ENCODE assay signal across 8 cellular contexts in the genomic region with DNA sequence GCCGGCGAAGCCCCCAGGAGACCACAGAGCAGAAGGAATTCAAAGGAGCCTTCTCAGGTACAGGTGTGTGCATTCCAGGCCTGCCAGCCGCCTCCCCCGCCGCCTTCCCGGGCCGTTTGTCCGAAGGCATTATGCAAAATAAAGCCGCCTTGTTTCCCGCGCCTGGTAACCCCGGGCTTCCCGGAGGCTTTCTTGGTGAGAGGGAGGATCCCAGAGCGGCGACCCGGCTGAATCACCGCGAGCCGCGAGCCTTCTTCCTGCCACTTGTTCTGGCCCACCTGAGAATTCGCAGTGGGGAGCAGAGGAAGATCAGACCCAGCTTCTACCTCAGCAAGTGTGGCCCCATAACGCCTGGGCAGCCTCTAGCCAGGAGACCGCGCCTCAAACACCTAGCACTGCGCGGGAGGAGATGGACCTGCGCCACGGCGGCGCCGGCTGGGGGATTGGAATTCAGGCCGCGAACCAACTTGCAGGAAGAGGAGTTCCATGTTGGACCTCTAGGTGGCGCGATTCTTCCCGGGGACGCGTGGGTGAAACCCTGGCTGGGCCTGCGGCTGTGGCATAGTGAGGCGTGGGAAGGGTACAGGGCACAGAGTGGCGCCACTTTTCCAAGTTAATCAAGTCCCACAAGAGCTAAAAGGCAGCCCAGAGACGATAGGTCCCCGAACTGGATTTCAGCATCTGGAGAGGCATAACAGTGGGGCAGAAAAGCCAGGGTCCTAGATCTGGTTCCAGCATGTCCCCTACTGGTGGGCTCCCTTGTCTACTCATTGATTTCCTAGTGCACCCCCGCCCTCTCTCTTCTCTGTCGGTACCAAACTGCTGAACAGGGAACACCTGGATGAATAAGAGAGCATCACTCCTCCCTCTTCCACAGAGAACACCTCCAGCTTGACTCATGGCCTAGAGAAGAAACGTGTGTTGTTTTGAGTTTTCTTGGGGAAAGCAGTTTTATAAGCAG.
A peak's percentile ranks its signal among the peaks of the same experiment; 100 is the strongest.
DNase-seq lines count a peak whose midpoint lies in the region; ATAC-seq and TF ChIP-seq lines count a peak whose summit lies in the region.

No MANE protein-coding gene starts in this region.

- intact Hi-C loops in colonic mucosa (cut with DNase I) = no loop called here
- intact Hi-C loops in right lobe of liver (cut with DNase I) = no loop called here

- H3K4me3 ChIP-seq in colonic mucosa (peak overlapping the region; percentile 14), right lobe of liver (peak overlapping the region; percentile 12 to 42 (median 34))

- no peaks in the 10 kb centered on the region for H3K36me3 ChIP-seq in colonic mucosa
- H3K36me3 ChIP-seq in right lobe of liver = no peaks in the 10 kb centered on the region

- ATAC-seq in GM18511 (IDR thresholded peaks at IDR 0.05; ENCODE audit: unreplicated experiment) = peak; percentile 85
- ATAC-seq in right lobe of liver = peak; percentile 85 to 96 (median 93)
- no peak for ATAC-seq in HG02571 (IDR thresholded peaks at IDR 0.05; ENCODE audit: unreplicated experiment)

- no peaks in the 10 kb centered on the region for H3K9me3 ChIP-seq in colonic mucosa
- no peaks in the 10 kb centered on the region for H3K9me3 ChIP-seq in right lobe of liver

- TF ChIP-seq POLR2A in right lobe of liver (IDR thresholded peaks at IDR 0.05) = no peak

- no peaks in the 10 kb centered on the region for H3K27me3 ChIP-seq in colonic mucosa
- H3K27me3 ChIP-seq in right lobe of liver = peaks cover 0 to 4% of the 10 kb centered on the region in 2 donors

- TF ChIP-seq CTCF in colonic mucosa (IDR thresholded peaks at IDR 0.05) = peak; percentile 62
- TF ChIP-seq CTCF in right lobe of liver (IDR thresholded peaks at IDR 0.05) = peak; percentile 62 to 84 (median 70)

- H3K9ac ChIP-seq in colonic mucosa (ENCODE audit: low read depth in 2 of 2, low read length in 2 of 2) = peak overlapping the region in 1 of 2 donors; percentile 26

- 0% methylated on average over 26 of the region's 46 CpGs for WGBS in right lobe of liver (ENCODE audit: insufficient coverage, low coverage, low lambda C conversion rate, missing lambda C conversion rate)

- DNase-seq in HuH-7 (ENCODE audit: low spot score) (peak; percentile 77), colonic mucosa (peak; percentile 82), right lobe of liver (peak; percentile 67 to 72 (median 72)), OCI-M1 (lab: John Stamatoyannopoulos, UW) (no peak)
- peak; percentile 43 for DNase-seq in activated CD4-positive, alpha-beta T cell treated with anti-CD3 and anti-CD28 coated beads for 1 hour
- peak; percentile 53 to 66 (median 62) for DNase-seq in stimulated activated CD4-positive, alpha-beta T cell treated with anti-CD3 and anti-CD28 coated beads, TNF-alpha, amount 100 ng/mL, for 48 hours (ENCODE audit: low read depth in 3 of 3)

- H3K4me1 ChIP-seq in colonic mucosa = no peaks in the 10 kb centered on the region
- H3K4me1 ChIP-seq in right lobe of liver = peaks cover 0 to 10% (median 0%) of the 10 kb centered on the region in 4 donors

- H3K27ac ChIP-seq in colonic mucosa (no peak overlapping the region), right lobe of liver (no peak overlapping the region)
